In genomic region chrX:153920546-153920945, GRCh38 we compare ENCODE assay signal across 25 cellular contexts. TPM values are rescaled to one million over a fixed set of nuclear protein-coding genes. Genes with fewer than 3 reads are reported as not detected.
"Had no signal": no experiment of that assay in that cellular context is flagged by ENCODE, and none has a peak within 500 bp of the region (broad histone marks: within the 10 kb centered on the region; RNA-seq: fewer than 3 reads in every experiment).

No MANE protein-coding gene starts in this region.

- H3K27ac ChIP-seq: hepatocyte, ovary, right atrium auricular region, right lobe of liver, suprapubic skin, thoracic aorta, tibial artery, upper lobe of right lung had no signal

- H3K4me3 Mint-ChIP-seq: memory B cell; nephron; neural crest cell; stimulated activated naive CD8-positive, alpha-beta T cell treated with anti-CD3 and anti-CD28 coated beads, Interleukin-15, Interleukin-2, amounts not matched to agents 100 ng/mL and 50 ng/mL, for 24 hours had no signal

- H3K36me3 ChIP-seq: left ventricle myocardium inferior, ovary, right atrium auricular region, right lobe of liver, suprapubic skin, thoracic aorta, tibial artery, upper lobe of right lung had no signal

- H3K4me3 ChIP-seq: hepatocyte, ovary, right atrium auricular region, right lobe of liver, smooth muscle cell, thoracic aorta, tibial artery, upper lobe of right lung had no signal

- ATAC-seq: heart right ventricle; naive thymus-derived CD8-positive, alpha-beta T cell; right lobe of liver; upper lobe of right lung had no signal

- H3K9me3 ChIP-seq: heart right ventricle, left ventricle myocardium inferior, ovary, right atrium auricular region, right lobe of liver, suprapubic skin, thoracic aorta, tibial artery, upper lobe of right lung had no signal

- DNase-seq: heart right ventricle; islet precursor cell; left ventricle myocardium inferior; naive thymus-derived CD8-positive, alpha-beta T cell; ovary; stimulated activated CD4-positive, alpha-beta T cell treated with anti-CD3 and anti-CD28 coated beads, Interleukin-1b, Interleukin-23, amount 100 ng/mL, for 48 hours; stimulated activated CD4-positive, alpha-beta T cell treated with anti-CD3 and anti-CD28 coated beads, Interleukin-2, amount 100 ng/mL, for 48 hours; stimulated activated CD4-positive, alpha-beta T cell treated with anti-CD3 and anti-CD28 coated beads, Interleukin-4, amount 100 ng/mL, for 4 hours; stimulated activated CD8-positive, alpha-beta memory T cell treated with anti-CD3 and anti-CD28 coated beads, Interleukin-4, amount 100 ng/mL, for 48 hours; stimulated activated naive CD4-positive, alpha-beta T cell; tibial artery; trophoblast cell; upper lobe of right lung had no signal

- H3K4me1 ChIP-seq: right lobe of liver had no signal

- H3K27ac Mint-ChIP-seq: memory B cell; nephron; progenitor cell of endocrine pancreas; stimulated activated naive CD8-positive, alpha-beta T cell treated with anti-CD3 and anti-CD28 coated beads, Interleukin-15, Interleukin-2, amounts not matched to agents 100 ng/mL and 50 ng/mL, for 24 hours had no signal

- H3K27me3 ChIP-seq: hepatocyte, ovary, right atrium auricular region, right lobe of liver, suprapubic skin, tibial artery, upper lobe of right lung had no signal

- H3K27me3 Mint-ChIP-seq: memory B cell; naive thymus-derived CD8-positive, alpha-beta T cell; progenitor cell of endocrine pancreas; stimulated activated naive CD8-positive, alpha-beta T cell treated with anti-CD3 and anti-CD28 coated beads, Interleukin-15, Interleukin-2, amounts not matched to agents 100 ng/mL and 50 ng/mL, for 24 hours had no signal

- H3K9me3 Mint-ChIP-seq: memory B cell; naive thymus-derived CD8-positive, alpha-beta T cell; neural crest cell; stimulated activated naive CD8-positive, alpha-beta T cell treated with anti-CD3 and anti-CD28 coated beads, Interleukin-15, Interleukin-2, amounts not matched to agents 100 ng/mL and 50 ng/mL, for 24 hours had no signal

RNA-seq across cellular contexts. Expression of gene AVPR2, which starts 16.1 kb away (rescaled TPM):
- total RNA-seq: hepatocyte; naive thymus-derived CD8-positive, alpha-beta T cell; neural crest cell; progenitor cell of endocrine pancreas; pulmonary artery endothelial cell; smooth muscle cell; thoracic aorta had no signal
- polyA plus RNA-seq: hepatocyte; naive thymus-derived CD8-positive, alpha-beta T cell; smooth muscle cell had no signal

RNA-seq across cellular contexts. Expression of gene RENBP, which starts 23.9 kb away (rescaled TPM):
- total RNA-seq: smooth muscle cell had no signal

RNA-seq across cellular contexts. Expression of gene L1CAM, which starts 34.6 kb away (rescaled TPM):
- polyA plus RNA-seq: naive thymus-derived CD8-positive, alpha-beta T cell had no signal
